In genomic region chr11:120510406-120511115, GRCh38 we compare ENCODE assay signal across 12 cellular contexts. TPM values are rescaled to one million over a fixed set of nuclear protein-coding genes. Genes with fewer than 3 reads are reported as not detected.
A peak's percentile ranks its signal among the peaks of the same experiment; 100 is the strongest.
DNase-seq lines count a peak whose midpoint lies in the region; ATAC-seq, FAIRE-seq and TF ChIP-seq lines count a peak whose summit lies in the region.
"Had no signal": no experiment of that assay in that cellular context is flagged by ENCODE, and none has a peak within 500 bp of the region (broad histone marks: within the 10 kb centered on the region; RNA-seq: fewer than 3 reads in every experiment).

No MANE protein-coding gene starts in this region.

- H3K4me3 ChIP-seq in A549 (no peak overlapping the region), GM23338 (peak overlapping the region; percentile 44; the same call in 1 of the 2 replicates)

- H3K4me3 Mint-ChIP-seq in GM23338 (peak overlapping the region; percentile 31), natural killer cell (peak overlapping the region; percentile 53)
- H3K4me3 Mint-ChIP-seq in activated naive CD8-positive, alpha-beta T cell treated with anti-CD3 and anti-CD28 coated beads, Interleukin-2, amount 50 U/mL, for 24 hours = peak overlapping the region; percentile 8

- POLR2A ChIA-PET in A549 (lab: Yijun Ruan, JAX) = no interaction called here

- TF ChIP-seq RAD21 in A549 (conservative IDR thresholded peaks at IDR 0.05 in 1 of 2, IDR thresholded peaks at IDR 0.05 in 1 of 2) = no peak

- ATAC-seq in A549 (peak in 1 of 2 experiments; percentile 40; a peak in 3 of 6 replicates), GM23338 (peak; percentile 4), natural killer cell (no peak), left ventricle myocardium superior (no peak), HG03045 (IDR thresholded peaks at IDR 0.05; ENCODE audit: unreplicated experiment) (no peak), GM21737 (IDR thresholded peaks at IDR 0.05; ENCODE audit: unreplicated experiment) (no peak)
- ATAC-seq in activated naive CD8-positive, alpha-beta T cell treated with anti-CD3 and anti-CD28 coated beads, Interleukin-2, amount 50 U/mL, for 24 hours = peak; percentile 8

- intact Hi-C loops in natural killer cell (cut with micrococcal nuclease) (loop anchor here (1.0 kb wide), 5 partner anchors 175 to 684 kb away; no protein-coding TSS in a partner anchor), left ventricle myocardium superior (cut with micrococcal nuclease) (loop anchor here (10.0 kb wide), 1 partner anchor 434 kb away; no protein-coding TSS in a partner anchor)

- WGBS in A549 (ENCODE audit: missing lambda C conversion rate) = 36% methylated on average over 13 of the region's 20 CpGs

- H3K4me1 Mint-ChIP-seq in GM23338 = peaks cover 12% of the 10 kb centered on the region
- H3K4me1 Mint-ChIP-seq in activated naive CD8-positive, alpha-beta T cell treated with anti-CD3 and anti-CD28 coated beads, Interleukin-2, amount 50 U/mL, for 24 hours = peaks cover 2% of the 10 kb centered on the region
- peaks cover 0 to 23% of the 10 kb centered on the region in 2 donors for H3K4me1 Mint-ChIP-seq in natural killer cell

- H3K9me3 Mint-ChIP-seq in GM23338 (no peaks in the 10 kb centered on the region), natural killer cell (no peaks in the 10 kb centered on the region)
- H3K9me3 Mint-ChIP-seq in activated naive CD8-positive, alpha-beta T cell treated with anti-CD3 and anti-CD28 coated beads, Interleukin-2, amount 50 U/mL, for 24 hours = no peaks in the 10 kb centered on the region

- TF ChIP-seq EP300 in A549 (IDR thresholded peaks at IDR 0.05) = no peak

- no peak overlapping the region for H3K27ac Mint-ChIP-seq in GM23338
- no peak overlapping the region for H3K27ac Mint-ChIP-seq in activated naive CD8-positive, alpha-beta T cell treated with anti-CD3 and anti-CD28 coated beads, Interleukin-2, amount 50 U/mL, for 24 hours
- peak overlapping the region in 1 of 2 donors; percentile 6 for H3K27ac Mint-ChIP-seq in natural killer cell

- H4K20me1 ChIP-seq in GM23338 (replicated peaks; ENCODE audit: insufficient read depth) = no peaks in the 10 kb centered on the region

- no peaks in the 10 kb centered on the region for H3K36me3 ChIP-seq in GM23338 (ENCODE audit: insufficient read depth)
- H3K36me3 ChIP-seq: vagina had no signal

- H3K27me3 ChIP-seq in GM23338 (ENCODE audit: insufficient read depth) = peaks cover 9% of the 10 kb centered on the region; the same call in 1 of the 2 replicates
- H3K27me3 ChIP-seq: vagina had no signal

- H3K9me3 ChIP-seq in A549 = no peaks in the 10 kb centered on the region
- H3K9me3 ChIP-seq: vagina had no signal

- no peaks in the 10 kb centered on the region for H3K9me2 ChIP-seq in GM23338 (ENCODE audit: insufficient read depth)

- no peaks in the 10 kb centered on the region for H3K4me1 ChIP-seq in A549
- H3K4me1 ChIP-seq in GM23338 (ENCODE audit: insufficient read depth) = peaks cover 5% of the 10 kb centered on the region; the same call in 1 of the 2 replicates

- TF ChIP-seq CTCF in A549 (IDR thresholded peaks at IDR 0.05) (no peak), GM23338 (conservative IDR thresholded peaks at IDR 0.05; ENCODE audit: low read depth in 2 of 2) (no peak), natural killer cell (IDR thresholded peaks at IDR 0.05) (no peak)

- CTCF ChIA-PET in A549 (lab: Yijun Ruan, JAX) = interaction anchor here (0.7 to 3.8 kb wide), 31 partner anchors 9 to 684 kb away, joined by 3 to 58 read pairs (median 4); no protein-coding TSS in a partner anchor

- TF ChIP-seq POLR2A in A549 (IDR thresholded peaks at IDR 0.05; ENCODE audit: low read length) = no peak

- peak overlapping the region; percentile 98 for H3K4me2 ChIP-seq in A549
- no peak overlapping the region for H3K4me2 ChIP-seq in GM23338
- H3K4me2 ChIP-seq: KMS-11 had no signal

- H3K36me3 Mint-ChIP-seq in GM23338 (ENCODE audit: low read depth) (no peaks in the 10 kb centered on the region; the same call in 2 of the 3 replicates), natural killer cell (no peaks in the 10 kb centered on the region)
- no peaks in the 10 kb centered on the region for H3K36me3 Mint-ChIP-seq in activated naive CD8-positive, alpha-beta T cell treated with anti-CD3 and anti-CD28 coated beads, Interleukin-2, amount 50 U/mL, for 24 hours (ENCODE audit: low read depth)

- H3K27me3 Mint-ChIP-seq in GM23338 (ENCODE audit: insufficient read depth, low read depth, poor library complexity) = peaks cover 24% of the 10 kb centered on the region
- peaks cover 62% of the 10 kb centered on the region for H3K27me3 Mint-ChIP-seq in activated naive CD8-positive, alpha-beta T cell treated with anti-CD3 and anti-CD28 coated beads, Interleukin-2, amount 50 U/mL, for 24 hours
- peaks cover 32 to 64% of the 10 kb centered on the region in 2 donors for H3K27me3 Mint-ChIP-seq in natural killer cell (ENCODE audit: low read depth in 2 of 2)

- no peaks in the 10 kb centered on the region for H3K79me2 ChIP-seq in GM23338 (replicated peaks; ENCODE audit: insufficient read depth)

- no peak for DNase-seq in A549 (ENCODE audit: low read depth in 1 of 2, low spot score in 1 of 2)
- DNase-seq in GM23338 (ENCODE audit: low spot score) = no peak
- no peak for DNase-seq in activated naive CD8-positive, alpha-beta T cell treated with anti-CD3 and anti-CD28 coated beads, Interleukin-2, amount 50 U/mL, for 24 hours
- no peak for DNase-seq in natural killer cell
- no peak for DNase-seq in SKM-1 (lab: John Stamatoyannopoulos, UW; ENCODE audit: unreplicated experiment)
- DNase-seq in left ventricle myocardium superior = no peak
- DNase-seq: NCI-H1694 treated with DMSO at 0.1 percent for 48 hours had no signal

- H3F3A ChIP-seq in GM23338 (replicated peaks; ENCODE audit: low read depth) = 0 out of 2 replicates have a peak, but pooled peaks cover 3% of the 10 kb centered on the region

- peak overlapping the region; percentile 59 for H2AFZ ChIP-seq in GM23338

- H3K27ac ChIP-seq in A549 (no peak overlapping the region), GM23338 (ENCODE audit: low read depth) (no peak overlapping the region)
- H3K27ac ChIP-seq: KMS-11, vagina had no signal

- no peak for FAIRE-seq in A549 (lab: Jason Lieb, UNC)

TF ChIP-seq in A549, 52 proteins besides CTCF, POLR2A, EP300 and RAD21:
- TF ChIP-seq ZSCAN20 (CRISPR knock-in tag; IDR thresholded peaks at IDR 0.05) = no peak
- no peak for TF ChIP-seq HOXB5 (CRISPR knock-in tag; IDR thresholded peaks at IDR 0.05)
- TF ChIP-seq MAZ (IDR thresholded peaks at IDR 0.05; ENCODE audit: borderline replicate concordance, low read depth, low read length) = no peak
- TF ChIP-seq KDM5A (IDR thresholded peaks at IDR 0.05) = no peak
- TF ChIP-seq HOXB13 (CRISPR knock-in tag; IDR thresholded peaks at IDR 0.05; ENCODE audit: low read depth) = no peak
- no peak for TF ChIP-seq NPAS2 (CRISPR knock-in tag; IDR thresholded peaks at IDR 0.05; ENCODE audit: borderline replicate concordance)
- no peak for TF ChIP-seq RARB (CRISPR knock-in tag; IDR thresholded peaks at IDR 0.05)

TF ChIP-seq in GM23338, 12 proteins besides CTCF, POLR2A, EP300 and RAD21 (continues in another document):
- TF ChIP-seq ZNF331 (CRISPR knock-in tag; IDR thresholded peaks at IDR 0.05; ENCODE audit: low read depth) (no peak), STAT1 (IDR thresholded peaks at IDR 0.05; ENCODE audit: unreplicated experiment) (no peak)

RNA-seq across cellular contexts. Expression of gene GRIK4, which starts 1.0 kb away (rescaled TPM):
- polyA plus RNA-seq in A549 (2011; rRNA removed) (0.01 and 0.03 TPM in 2 replicates), A549 (2017; fragmentation: RNase III; extraction: RNeasy Plus Mini Kit Qiagen cat#74134 plus additional on column Dnase treatment) (not detected in 3 replicates), GM23338 (2016; fragmentation: Nextera tagmentation; extraction: Ambion mirVana) (0.63 and 1.1 TPM in 2 replicates)
- polyA plus RNA-seq in A549 (2012; cell fraction: cytosol; rRNA removed) = 0.01 TPM in 2 replicates
- 0.01 TPM in 1 of 2 replicates, not detected in the other for polyA plus RNA-seq in A549 (2012; cell fraction: nucleus; rRNA removed)
- polyA minus RNA-seq in A549 (2011; rRNA and poly(A)+ RNA removed) = 0.24 TPM in 1 of 2 replicates, not detected in the other
- total RNA-seq in GM23338 (2014; rRNA removed; shearing (Covaris generic)) = 1.4 and 2.2 TPM in 2 replicates
- total RNA-seq in natural killer cell (10 to 100 TPM in 2 of 3 donors, 1 to 10 TPM in 1; 2.2 to 32.3 (median 21.9) TPM), left ventricle myocardium superior (0.22 TPM)
- total RNA-seq: mammary epithelial cell had no signal
- polyA plus RNA-seq: mammary epithelial cell had no signal

Comparison
In these comparisons a context has a peak if more than half of its experiments do, and no peak if none do; other contexts are left out.
1. ATAC-seq: peak in GM23338 (single experiment) and activated naive CD8-positive, alpha-beta T cell treated with anti-CD3 and anti-CD28 coated beads, Interleukin-2, amount 50 U/mL, for 24 hours (single experiment); none in natural killer cell (0 of 3), left ventricle myocardium superior (single experiment), HG03045 (single experiment) and GM21737 (single experiment).
2. Peak in every context shown above with its lines, with median percentiles within 50 percentile points of each other: H3K4me3 Mint-ChIP-seq.